ENCODE assay signal across 9 cellular contexts in the genomic region with DNA sequence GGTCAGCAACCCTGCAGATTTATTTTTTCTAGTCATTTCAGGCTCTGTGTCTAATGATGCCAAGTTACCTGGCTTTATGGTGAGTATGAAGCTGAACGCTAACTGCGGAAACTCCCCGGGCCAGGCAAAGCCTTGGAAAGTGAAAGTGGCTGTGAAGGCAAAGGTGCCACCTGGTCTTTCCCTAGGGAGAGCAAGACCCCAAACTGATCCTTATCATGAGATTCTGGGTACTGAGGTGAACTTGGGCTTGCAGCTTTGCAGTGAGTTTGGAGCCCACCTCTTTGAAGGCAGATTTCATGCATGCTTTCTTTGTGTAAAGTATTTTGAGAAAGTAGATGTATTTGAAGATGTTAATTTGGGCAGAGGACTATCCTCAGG.
DNase-seq lines count a peak whose midpoint lies in the region; ATAC-seq, FAIRE-seq and TF ChIP-seq lines count a peak whose summit lies in the region.
"Had no signal": no experiment of that assay in that cellular context is flagged by ENCODE, and none has a peak within 500 bp of the region (broad histone marks: within the 10 kb centered on the region; RNA-seq: fewer than 3 reads in every experiment).

No MANE protein-coding gene starts in this region.

- H3K27ac Mint-ChIP-seq in activated T-helper 2 cell treated with anti-CD3 and anti-CD28 coated beads, Interferon-gamma antibody, Interleukin-2, Interleukin-4, amounts not matched to agents 10 μg/mL and 5 μg/mL and 100 μg/mL, durations not matched to agents 14 hours and 24 hours and 36 hours = no peak overlapping the region
- H3K27ac Mint-ChIP-seq: mesothelial cell of epicardium had no signal

- H3K27ac ChIP-seq in 22Rv1 = peak overlapping the region; percentile 52; the same call in 1 of the 2 replicates
- H3K27ac ChIP-seq in endothelial cell of umbilical vein (ENCODE audit: insufficient read depth, low read depth, low read length) = no peak overlapping the region

- H4K20me1 ChIP-seq in endothelial cell of umbilical vein (replicated peaks; ENCODE audit: control insufficient read depth, extremely low read depth, insufficient read depth, low read length) = no peaks in the 10 kb centered on the region

- H3K4me1 Mint-ChIP-seq in activated T-helper 2 cell treated with anti-CD3 and anti-CD28 coated beads, Interferon-gamma antibody, Interleukin-2, Interleukin-4, amounts not matched to agents 10 μg/mL and 5 μg/mL and 100 μg/mL, durations not matched to agents 14 hours and 24 hours and 36 hours (ENCODE audit: low read depth) = peaks cover 15% of the 10 kb centered on the region

- H3K4me3 Mint-ChIP-seq in activated T-helper 2 cell treated with anti-CD3 and anti-CD28 coated beads, Interferon-gamma antibody, Interleukin-2, Interleukin-4, amounts not matched to agents 10 μg/mL and 5 μg/mL and 100 μg/mL, durations not matched to agents 14 hours and 24 hours and 36 hours (ENCODE audit: low read depth) = no peak overlapping the region

- H3K36me3 Mint-ChIP-seq in activated T-helper 2 cell treated with anti-CD3 and anti-CD28 coated beads, Interferon-gamma antibody, Interleukin-2, Interleukin-4, amounts not matched to agents 10 μg/mL and 5 μg/mL and 100 μg/mL, durations not matched to agents 14 hours and 24 hours and 36 hours (ENCODE audit: low read depth) = no peaks in the 10 kb centered on the region
- H3K36me3 Mint-ChIP-seq: mesothelial cell of epicardium had no signal

- CTCF ChIA-PET in endothelial cell of umbilical vein (lab: Charles Lee) = interaction anchor here (0.6 to 2.9 kb wide), 33 partner anchors 8 to 573 kb away, joined by 3 to 63 read pairs (median 4); a partner anchor contains a TSS

- H3K4me2 ChIP-seq in endothelial cell of umbilical vein (ENCODE audit: insufficient read depth, low read length) = no peak overlapping the region

- H3K9me1 ChIP-seq in endothelial cell of umbilical vein (replicated peaks; ENCODE audit: control insufficient read depth, extremely low read depth, insufficient read depth, low read length) = no peaks in the 10 kb centered on the region

- no peak overlapping the region for H3K4me3 ChIP-seq in endothelial cell of umbilical vein (replicated peaks in 1 of 3; ENCODE audit: insufficient read depth in 1 of 3, low read depth in 1 of 3, low read length in 3 of 3)

- no peaks in the 10 kb centered on the region for H3K79me2 ChIP-seq in endothelial cell of umbilical vein (ENCODE audit: control insufficient read depth, insufficient read depth, low read length)

- no peak for DNase-seq in endothelial cell of umbilical vein (ENCODE audit: low read depth, low spot score)
- DNase-seq in NCI-H748 (lab: John Stamatoyannopoulos, UW; ENCODE audit: unreplicated experiment) = no peak
- DNase-seq in epidermal melanocyte (ENCODE audit: insufficient read length, low spot score) = no peak
- DNase-seq in activated T-helper 2 cell treated with anti-CD3 and anti-CD28 coated beads, Interferon-gamma antibody, Interleukin-2, Interleukin-4, amounts not matched to agents 10 μg/mL and 5 μg/mL and 100 μg/mL, durations not matched to agents 14 hours and 24 hours and 36 hours (ENCODE audit: low spot score) = no peak

- no peaks in the 10 kb centered on the region for H3K9me3 ChIP-seq in endothelial cell of umbilical vein (replicated peaks; ENCODE audit: control insufficient read depth, insufficient read depth, low read length)

- no TSS peak for BruUV-seq in endothelial cell of umbilical vein (replicated peaks; lab: Mats Ljungman, UMichigan)

- POLR2A ChIA-PET in endothelial cell of umbilical vein (lab: Charles Lee) = no interaction called here

- no peaks in the 10 kb centered on the region for H3K9me3 Mint-ChIP-seq in activated T-helper 2 cell treated with anti-CD3 and anti-CD28 coated beads, Interferon-gamma antibody, Interleukin-2, Interleukin-4, amounts not matched to agents 10 μg/mL and 5 μg/mL and 100 μg/mL, durations not matched to agents 14 hours and 24 hours and 36 hours
- H3K9me3 Mint-ChIP-seq: mesothelial cell of epicardium had no signal

- FAIRE-seq in endothelial cell of umbilical vein (lab: Jason Lieb, UNC) = no peak

- H3K4me1 ChIP-seq in endothelial cell of umbilical vein (ENCODE audit: control insufficient read depth, extremely low read depth, insufficient read depth, low read length) = peaks cover 6% of the 10 kb centered on the region

- TF ChIP-seq CTCF in 22Rv1 (IDR thresholded peaks at IDR 0.05) (no peak), endothelial cell of umbilical vein (IDR thresholded peaks at IDR 0.05; ENCODE audit: extremely low read depth in 1 of 2, insufficient read depth in 1 of 2, low read depth in 1 of 2, low read length in 2 of 2) (no peak)

- peak overlapping the region; percentile 64 for H2AFZ ChIP-seq in endothelial cell of umbilical vein (ENCODE audit: low read depth, low read length)

- no peak for TF ChIP-seq POLR2A in endothelial cell of umbilical vein (IDR thresholded peaks at IDR 0.05; ENCODE audit: low read depth, low read length)

- ATAC-seq in GM18873 (IDR thresholded peaks at IDR 0.05; ENCODE audit: low FRiP score, unreplicated experiment) (peak; percentile 33), HG03108 (IDR thresholded peaks at IDR 0.05; ENCODE audit: unreplicated experiment) (peak; percentile 26), HG02973 (IDR thresholded peaks at IDR 0.05; ENCODE audit: unreplicated experiment) (no peak)

- no peak overlapping the region for H3K9ac ChIP-seq in endothelial cell of umbilical vein (replicated peaks; ENCODE audit: extremely low read depth, insufficient read depth, low read length)

- H3K27me3 Mint-ChIP-seq in activated T-helper 2 cell treated with anti-CD3 and anti-CD28 coated beads, Interferon-gamma antibody, Interleukin-2, Interleukin-4, amounts not matched to agents 10 μg/mL and 5 μg/mL and 100 μg/mL, durations not matched to agents 14 hours and 24 hours and 36 hours (ENCODE audit: low read depth) = peaks cover 7% of the 10 kb centered on the region

- dilution Hi-C loops in endothelial cell of umbilical vein (cut with MboI; ENCODE audit: extremely low pct_ligation_motif_present, low sequenced_read_pairs) = no loop called here

- H3K36me3 ChIP-seq in endothelial cell of umbilical vein (ENCODE audit: control insufficient read depth in 2 of 2, extremely low read depth in 1 of 2, insufficient read depth in 2 of 2, low read length in 2 of 2) = no peaks in the 10 kb centered on the region

- intact Hi-C loops in endothelial cell of umbilical vein (cut with micrococcal nuclease) = loop anchor here (2.0 to 10.0 kb wide), 3 partner anchors 142 to 486 kb away; a partner anchor contains a TSS
- intact Hi-C loops in activated T-helper 2 cell treated with anti-CD3 and anti-CD28 coated beads, Interferon-gamma antibody, Interleukin-2, Interleukin-4, amounts not matched to agents 10 μg/mL and 5 μg/mL and 100 μg/mL, durations not matched to agents 14 hours and 24 hours and 36 hours (cut with micrococcal nuclease) = loop anchor here (2.0 to 10.0 kb wide), 2 partner anchors 236 to 522 kb away; no protein-coding TSS in a partner anchor

- peaks cover 18 to 19% of the 10 kb centered on the region in 2 experiments for H3K27me3 ChIP-seq in endothelial cell of umbilical vein (ENCODE audit: control insufficient read depth in 2 of 2, insufficient read depth in 2 of 2, low read length in 2 of 2)

TF ChIP-seq in endothelial cell of umbilical vein, 7 proteins besides CTCF, POLR2A, EP300 and RAD21:
- TF ChIP-seq EZH2 (IDR thresholded peaks at IDR 0.05; ENCODE audit: borderline replicate concordance, low read depth, low read length, severe bottlenecking) = no peak
- TF ChIP-seq, protein P1, sequence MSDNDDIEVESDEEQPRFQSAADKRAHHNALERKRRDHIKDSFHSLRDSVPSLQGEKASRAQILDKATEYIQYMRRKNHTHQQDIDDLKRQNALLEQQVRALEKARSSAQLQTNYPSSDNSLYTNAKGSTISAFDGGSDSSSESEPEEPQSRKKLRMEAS (IDR thresholded peaks at IDR 0.05; ENCODE audit: insufficient read depth, insufficient read length) = no peak
- no peak for TF ChIP-seq GATA2 (IDR thresholded peaks at IDR 0.05; ENCODE audit: insufficient read depth, insufficient read length, low read depth, low read length)
- no peak for TF ChIP-seq JUN (IDR thresholded peaks at IDR 0.05; ENCODE audit: borderline replicate concordance, insufficient read depth, insufficient read length, low read depth)
- TF ChIP-seq POLR2AphosphoS5 (IDR thresholded peaks at IDR 0.05; ENCODE audit: insufficient read depth, low read depth, low read length) = no peak
- TF ChIP-seq FOS (IDR thresholded peaks at IDR 0.05; ENCODE audit: borderline replicate concordance, insufficient read depth, low read length) = no peak
